ENCODE assay signal across 10 cellular contexts in genomic region chr19:42249769-42250168, GRCh38. TPM values are rescaled to one million over a fixed set of nuclear protein-coding genes. Genes with fewer than 3 reads are reported as not detected.
A peak's percentile ranks its signal among the peaks of the same experiment; 100 is the strongest.
DNase-seq lines count a peak whose midpoint lies in the region; ATAC-seq and TF ChIP-seq lines count a peak whose summit lies in the region.
"Had no signal": no experiment of that assay in that cellular context is flagged by ENCODE, and none has a peak within 500 bp of the region (broad histone marks: within the 10 kb centered on the region; RNA-seq: fewer than 3 reads in every experiment).

No MANE protein-coding gene starts in this region.

- H3K36me3 Mint-ChIP-seq in activated naive CD4-positive, alpha-beta T cell treated with anti-CD3 and anti-CD28 coated beads, Interleukin-2, amount 50 U/mL, for 24 hours = peaks cover 5% of the 10 kb centered on the region
- H3K36me3 Mint-ChIP-seq in naive thymus-derived CD4-positive, alpha-beta T cell = peaks cover 0 to 4% (median 0%) of the 10 kb centered on the region in 5 donors

- H3K4me1 Mint-ChIP-seq in activated naive CD4-positive, alpha-beta T cell treated with anti-CD3 and anti-CD28 coated beads, Interleukin-2, amount 50 U/mL, for 24 hours = peaks cover 42% of the 10 kb centered on the region
- peaks cover 28 to 46% (median 43%) of the 10 kb centered on the region in 7 donors for H3K4me1 Mint-ChIP-seq in naive thymus-derived CD4-positive, alpha-beta T cell

- no peaks in the 10 kb centered on the region for H3K9me3 Mint-ChIP-seq in activated naive CD4-positive, alpha-beta T cell treated with anti-CD3 and anti-CD28 coated beads, Interleukin-2, amount 50 U/mL, for 24 hours
- H3K9me3 Mint-ChIP-seq in naive thymus-derived CD4-positive, alpha-beta T cell = peaks cover 0 to 2% (median 0%) of the 10 kb centered on the region in 11 donors

- H3K27ac ChIP-seq in angular gyrus (ENCODE audit: low read depth, low read length) (peak overlapping the region; percentile 92), tibial nerve (peak overlapping the region; percentile 98 to 100 (median 100))
- H3K27ac ChIP-seq in naive thymus-derived CD4-positive, alpha-beta T cell (ENCODE audit: low read depth, low read length) = no peak overlapping the region

- no peak for DNase-seq in activated naive CD4-positive, alpha-beta T cell treated with Interleukin-2 at 50 U/mL for 16 hours
- DNase-seq in naive thymus-derived CD4-positive, alpha-beta T cell = no peak
- no peak for DNase-seq in tibial nerve (ENCODE audit: low spot score in 2 of 2)
- no peak for DNase-seq in NCI-H226
- DNase-seq in NCI-H82 (lab: John Stamatoyannopoulos, UW) = no peak
- DNase-seq in COR-L47 (lab: John Stamatoyannopoulos, UW) = no peak
- DNase-seq: KG1, NCI-H2107 had no signal

- no peaks in the 10 kb centered on the region for H3K27me3 Mint-ChIP-seq in activated naive CD4-positive, alpha-beta T cell treated with anti-CD3 and anti-CD28 coated beads, Interleukin-2, amount 50 U/mL, for 24 hours
- H3K27me3 Mint-ChIP-seq in naive thymus-derived CD4-positive, alpha-beta T cell = no peaks in the 10 kb centered on the region

- H3K4me1 ChIP-seq in naive thymus-derived CD4-positive, alpha-beta T cell (ENCODE audit: control insufficient read depth in 2 of 2, insufficient read depth in 2 of 2, low read length in 2 of 2) = peaks cover 19 to 27% of the 10 kb centered on the region in 2 donors
- peaks cover 0 to 82% (median 57%) of the 10 kb centered on the region in 4 donors for H3K4me1 ChIP-seq in tibial nerve

- TF ChIP-seq EP300 in tibial nerve (IDR thresholded peaks at IDR 0.05) = no peak

- no peak overlapping the region for H3K4me3 ChIP-seq in naive thymus-derived CD4-positive, alpha-beta T cell (ENCODE audit: low read length)
- H3K4me3 ChIP-seq in tibial nerve = no peak overlapping the region

- TF ChIP-seq POLR2A in tibial nerve (IDR thresholded peaks at IDR 0.05) = no peak

- H3K27me3 ChIP-seq in naive thymus-derived CD4-positive, alpha-beta T cell (ENCODE audit: control insufficient read depth in 2 of 2, insufficient read depth in 2 of 2, low read length in 2 of 2) = no peaks in the 10 kb centered on the region
- H3K27me3 ChIP-seq in tibial nerve = no peaks in the 10 kb centered on the region

- H3K36me3 ChIP-seq in naive thymus-derived CD4-positive, alpha-beta T cell (ENCODE audit: control insufficient read depth in 2 of 3, insufficient read depth in 3 of 3, low read length in 3 of 3) = peaks cover 0 to 31% (median 0%) of the 10 kb centered on the region in 3 experiments
- peaks cover 0 to 34% (median 0%) of the 10 kb centered on the region in 3 donors for H3K36me3 ChIP-seq in tibial nerve

- POLR2A ChIA-PET in naive thymus-derived CD4-positive, alpha-beta T cell (lab: Charles Lee) = interaction anchor here (2.5 kb wide), 1 partner anchor 20 kb away, joined by 10 read pairs; the partner anchor contains the start of gene CIC

- peak overlapping the region; percentile 62 for H3K27ac Mint-ChIP-seq in activated naive CD4-positive, alpha-beta T cell treated with anti-CD3 and anti-CD28 coated beads, Interleukin-2, amount 50 U/mL, for 24 hours
- peak overlapping the region in 6 of 9 donors; percentile 17 to 82 (median 51) for H3K27ac Mint-ChIP-seq in naive thymus-derived CD4-positive, alpha-beta T cell

- H3K4me3 Mint-ChIP-seq in activated naive CD4-positive, alpha-beta T cell treated with anti-CD3 and anti-CD28 coated beads, Interleukin-2, amount 50 U/mL, for 24 hours = no peak overlapping the region
- H3K4me3 Mint-ChIP-seq in naive thymus-derived CD4-positive, alpha-beta T cell = peak overlapping the region in 5 of 10 donors; percentile 20 to 99 (median 46)

- no peaks in the 10 kb centered on the region for H3K9me3 ChIP-seq in naive thymus-derived CD4-positive, alpha-beta T cell (ENCODE audit: control insufficient read depth in 2 of 3, low read length in 3 of 3)
- no peaks in the 10 kb centered on the region for H3K9me3 ChIP-seq in tibial nerve

- no peak for TF ChIP-seq CTCF in tibial nerve (IDR thresholded peaks at IDR 0.05)

- intact Hi-C loops in naive thymus-derived CD4-positive, alpha-beta T cell (cut with micrococcal nuclease) = loop anchor here in 1 of 2 donors (10.0 kb wide), 1 partner anchor 365 kb away; the partner anchor contains the start of gene ARHGEF1

- no peak for ATAC-seq in naive thymus-derived CD4-positive, alpha-beta T cell

- 60 to 63% methylated on average over 5 to 6 of the region's 6 CpGs for WGBS in tibial nerve, 2 donors

- CTCF ChIA-PET in naive thymus-derived CD4-positive, alpha-beta T cell (lab: Charles Lee) = interaction anchor here (1.3 to 2.8 kb wide), 3 partner anchors 21 to 46 kb away, joined by 4 to 12 read pairs (median 4); no protein-coding TSS in a partner anchor

RNA-seq across cellular contexts. Expression of gene ERF, which starts 5.2 kb away (rescaled TPM):
- total RNA-seq in naive thymus-derived CD4-positive, alpha-beta T cell = 100 to 1,000 TPM in 1 of 5 experiments, 10 to 100 TPM in 4; 42.5 to 105 (median 51.8) TPM
- 10 to 100 TPM in 1 of 2 donors, 1 to 10 TPM in 1; 2.8 to 10.8 TPM for polyA plus RNA-seq in naive thymus-derived CD4-positive, alpha-beta T cell
- 10 to 100 TPM; 30.4 to 42.6 (median 35.1) TPM for total RNA-seq in tibial nerve

RNA-seq across cellular contexts. Expression of gene GSK3A, which starts 7.4 kb away (rescaled TPM):
- 10 to 100 TPM; 19.6 to 52.0 (median 33.0) TPM for total RNA-seq in naive thymus-derived CD4-positive, alpha-beta T cell
- polyA plus RNA-seq in naive thymus-derived CD4-positive, alpha-beta T cell = 10 to 100 TPM; 11.4 to 19.6 TPM
- total RNA-seq in tibial nerve = 10 to 100 TPM; 24.7 to 34.5 (median 28.3) TPM

RNA-seq across cellular contexts. Expression of gene CIC, which starts 19.3 kb away (rescaled TPM):
- 100 to 1,000 TPM in 3 of 5 experiments, 10 to 100 TPM in 2; 90.4 to 134 (median 102) TPM for total RNA-seq in naive thymus-derived CD4-positive, alpha-beta T cell
- 1 to 10 TPM; 1.5 to 2.6 TPM for polyA plus RNA-seq in naive thymus-derived CD4-positive, alpha-beta T cell
- 10 to 100 TPM; 27.0 to 74.1 (median 41.3) TPM for total RNA-seq in tibial nerve

RNA-seq across cellular contexts. Expression of gene ZNF526, which starts 29.7 kb away (rescaled TPM):
- total RNA-seq in naive thymus-derived CD4-positive, alpha-beta T cell = 10 to 100 TPM in 4 of 5 experiments, 1 to 10 TPM in 1; 8.6 to 25.2 (median 22.7) TPM
- polyA plus RNA-seq in naive thymus-derived CD4-positive, alpha-beta T cell = 10 to 100 TPM in 1 of 2 donors, 1 to 10 TPM in 1; 4.0 to 11.8 TPM
- 1 to 10 TPM; 4.3 to 6.3 (median 6.3) TPM for total RNA-seq in tibial nerve

RNA-seq across cellular contexts. Expression of gene DEDD2, which starts 32.3 kb away (rescaled TPM):
- 100 to 1,000 TPM in 1 of 5 experiments, 10 to 100 TPM in 4; 47.9 to 104 (median 65.8) TPM for total RNA-seq in naive thymus-derived CD4-positive, alpha-beta T cell
- polyA plus RNA-seq in naive thymus-derived CD4-positive, alpha-beta T cell = 100 to 1,000 TPM; 132 to 208 TPM
- 10 to 100 TPM; 33.9 to 56.2 (median 40.3) TPM for total RNA-seq in tibial nerve
